ENCODE assay signal across 11 cellular contexts in the genomic region with DNA sequence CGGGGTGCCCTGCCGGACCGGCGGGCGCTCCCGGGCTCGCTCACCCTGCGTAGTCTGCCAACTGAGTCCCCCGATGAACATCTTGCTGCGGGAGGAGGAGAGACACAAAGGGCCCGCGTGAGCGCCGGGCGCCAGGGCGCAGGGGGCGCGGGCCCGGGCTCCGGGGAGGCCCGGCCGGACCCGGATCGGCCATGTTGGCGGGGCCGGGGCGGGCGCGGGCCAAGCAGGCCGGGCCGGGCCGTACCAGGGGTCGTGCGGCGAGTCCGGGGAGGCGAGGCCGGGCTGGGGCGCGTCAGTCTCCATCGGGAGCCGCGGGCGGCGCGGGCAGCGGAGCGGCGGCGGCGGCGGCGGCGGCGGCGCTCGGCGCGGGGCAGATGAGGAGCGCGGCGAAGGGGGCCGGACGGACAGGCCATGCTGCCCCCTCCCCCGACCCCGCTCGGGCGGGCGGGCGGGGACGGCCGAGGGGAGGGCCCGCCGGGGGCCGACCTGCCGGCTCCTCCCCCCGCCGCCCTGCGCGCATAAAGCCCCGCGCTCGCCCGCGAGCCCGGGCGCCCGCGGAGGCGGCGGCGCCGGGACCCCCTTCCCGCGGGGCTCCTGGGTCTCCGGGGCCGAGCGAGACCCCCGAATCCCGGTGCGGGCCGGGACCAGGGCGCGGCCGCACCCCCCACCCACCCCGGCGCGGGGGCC. TPM values are rescaled to one million over a fixed set of nuclear protein-coding genes. Genes with fewer than 3 reads are reported as not detected.
DNase-seq lines count a peak whose midpoint lies in the region; ATAC-seq and TF ChIP-seq lines count a peak whose summit lies in the region.
"Had no signal": no experiment of that assay in that cellular context is flagged by ENCODE, and none has a peak within 500 bp of the region (broad histone marks: within the 10 kb centered on the region; RNA-seq: fewer than 3 reads in every experiment).

Gene MSI1, minus strand, starts transcription at position 376 of the 687 bp plus-strand sequence. Its CDS starts 73 bp downstream, at position 303.

- peaks cover 6% of the 10 kb centered on the region for H3K4me1 ChIP-seq in CD8-positive, alpha-beta T cell (ENCODE audit: insufficient read depth, low read length)
- H3K4me1 ChIP-seq in endocrine pancreas (ENCODE audit: control insufficient read depth, insufficient read depth, low read length) = no peaks in the 10 kb centered on the region

- no peaks in the 10 kb centered on the region for H3K36me3 ChIP-seq in CD8-positive, alpha-beta T cell (ENCODE audit: insufficient read depth, low read length)
- H3K36me3 ChIP-seq in endocrine pancreas (ENCODE audit: control insufficient read depth, insufficient read depth, low read length) = no peaks in the 10 kb centered on the region
- H3K36me3 ChIP-seq: SJSA1, thyroid gland had no signal

- CTCF ChIA-PET in CD8-positive, alpha-beta T cell (lab: Charles Lee) = no interaction called here

- H3K9me3 ChIP-seq in CD8-positive, alpha-beta T cell (ENCODE audit: low read length) = no peaks in the 10 kb centered on the region
- H3K9me3 ChIP-seq in endocrine pancreas (ENCODE audit: control insufficient read depth, low read length) = no peaks in the 10 kb centered on the region
- H3K9me3 ChIP-seq: SJSA1, thyroid gland had no signal

- POLR2A ChIA-PET in CD8-positive, alpha-beta T cell (lab: Charles Lee) = no interaction called here

- intact Hi-C loops in CD8-positive, alpha-beta T cell (cut with DNase I, micrococcal nuclease) = no loop called here

- no peak within 1 kb of the TSS for H3K27ac Mint-ChIP-seq in CD8-positive, alpha-beta T cell
- H3K27ac Mint-ChIP-seq in neural crest cell (ENCODE audit: unreplicated experiment) = peak within 1 kb of the TSS; percentile 97

- H3K4me1 Mint-ChIP-seq in CD8-positive, alpha-beta T cell (ENCODE audit: low read depth) = peaks cover 15% of the 10 kb centered on the region
- H3K4me1 Mint-ChIP-seq in neural crest cell = peaks cover 56% of the 10 kb centered on the region

- peaks cover 33% of the 10 kb centered on the region for H3K27me3 ChIP-seq in CD8-positive, alpha-beta T cell (ENCODE audit: insufficient read depth, low read length)
- H3K27me3 ChIP-seq in endocrine pancreas (ENCODE audit: control insufficient read depth, insufficient read depth, low read length) = no peaks in the 10 kb centered on the region
- H3K27me3 ChIP-seq: thyroid gland had no signal

- peak within 1 kb of the TSS; percentile 75 for H3K4me3 Mint-ChIP-seq in CD8-positive, alpha-beta T cell
- peak within 1 kb of the TSS; percentile 99 for H3K4me3 Mint-ChIP-seq in neural crest cell

- no peak within 1 kb of the TSS for H3K4me3 ChIP-seq in CD8-positive, alpha-beta T cell (ENCODE audit: low read depth, low read length)
- H3K4me3 ChIP-seq in endocrine pancreas (ENCODE audit: control insufficient read depth, insufficient read depth, low read length) = peak within 1 kb of the TSS; percentile 9
- H3K4me3 ChIP-seq: SJSA1 had no signal

- H3K9ac ChIP-seq in endocrine pancreas (ENCODE audit: control insufficient read depth, insufficient read depth, low read length) = peak within 1 kb of the TSS; percentile 90

- no peaks in the 10 kb centered on the region for H3K9me3 Mint-ChIP-seq in CD8-positive, alpha-beta T cell
- H3K9me3 Mint-ChIP-seq in neural crest cell = no peaks in the 10 kb centered on the region

- no peak for TF ChIP-seq CTCF in CD8-positive, alpha-beta T cell (IDR thresholded peaks at IDR 0.05)
- TF ChIP-seq CTCF in neural crest cell (conservative IDR thresholded peaks at IDR 0.05) = no peak

- no peaks in the 10 kb centered on the region for H3K36me3 Mint-ChIP-seq in CD8-positive, alpha-beta T cell
- H3K36me3 Mint-ChIP-seq in neural crest cell (ENCODE audit: low read depth) = peaks cover 25% of the 10 kb centered on the region

- DNase-seq in CD8-positive, alpha-beta T cell = no peak
- peak; percentile 36 for DNase-seq in NCI-H510A (lab: John Stamatoyannopoulos, UW)
- DNase-seq in neural crest cell (ENCODE audit: low read depth, low spot score) = peak; percentile 30
- no peak for DNase-seq in kidney tubule cell (ENCODE audit: low spot score)
- DNase-seq in SIG-M5 treated with dmso at 0.1 percent for 504 hours (lab: John Stamatoyannopoulos, UW; ENCODE audit: unreplicated experiment) = no peak
- no peak for DNase-seq in inferior parietal cortex (ENCODE audit: extremely low spot score)
- DNase-seq: foreskin fibroblast had no signal

- H3K27me3 Mint-ChIP-seq in CD8-positive, alpha-beta T cell (ENCODE audit: low read depth) = peaks cover 67% of the 10 kb centered on the region
- H3K27me3 Mint-ChIP-seq in neural crest cell (ENCODE audit: low read depth) = peaks cover 26% of the 10 kb centered on the region

- H3K27ac ChIP-seq in CD8-positive, alpha-beta T cell (ENCODE audit: low read depth, low read length) = no peak within 1 kb of the TSS
- H3K27ac ChIP-seq: SJSA1, thyroid gland had no signal

- peak; percentile 37 for ATAC-seq in CD8-positive, alpha-beta T cell
- ATAC-seq in GM21737 (IDR thresholded peaks at IDR 0.05; ENCODE audit: unreplicated experiment) = no peak

RNA-seq across cellular contexts. Expression of gene MSI1, which starts in this region (rescaled TPM):
- total RNA-seq in CD8-positive, alpha-beta T cell = not detected
- total RNA-seq in neural crest cell = 224 and 229 TPM in 2 replicates
- total RNA-seq: SJSA1 had no signal

Comparison
In these comparisons a context has a peak if more than half of its experiments do, and no peak if none do; other contexts are left out.
1. RNA of gene MSI1 (total RNA-seq): 224 to 229 TPM in neural crest cell; not detected in CD8-positive, alpha-beta T cell; every median in the first group is over 100 times any median in the second.
2. Peak in ATAC-seq in CD8-positive, alpha-beta T cell; RNA of the gene not detected or under 1 TPM.
3. DNase-seq: peak in NCI-H510A (single experiment) and neural crest cell (single experiment); none in CD8-positive, alpha-beta T cell (0 of 7), kidney tubule cell (single experiment), SIG-M5 treated with dmso at 0.1 percent for 504 hours (single experiment) and inferior parietal cortex (single experiment).